1 cellular context compared by ENCODE assay signal in the genomic region with DNA sequence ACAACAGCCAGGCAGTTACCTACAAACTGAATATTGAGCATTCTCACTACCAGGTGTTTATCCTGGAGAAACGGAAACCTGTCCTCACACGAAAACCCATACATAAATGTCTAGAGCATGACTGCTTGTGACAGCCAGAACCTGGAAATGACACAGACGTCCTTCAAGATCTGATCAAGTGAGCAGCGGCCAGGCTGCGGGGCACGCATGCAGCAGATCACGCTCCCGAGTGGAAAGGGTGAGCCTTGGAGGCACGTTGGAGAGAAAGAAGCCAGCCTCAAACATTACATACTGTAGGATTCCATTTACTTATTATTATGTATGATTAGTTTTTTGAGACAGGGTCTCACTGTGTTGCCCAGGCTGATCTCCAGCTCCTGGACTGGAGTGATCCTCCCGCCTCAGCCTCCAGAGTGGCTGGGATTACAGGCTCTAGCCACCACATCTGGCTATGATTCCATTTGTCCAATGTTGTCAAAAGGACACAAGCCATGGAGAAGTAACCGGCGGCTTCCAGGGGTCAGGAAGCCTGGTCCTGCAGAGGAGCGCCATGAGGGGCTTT.
TF ChIP-seq lines count a peak whose summit lies in the region.

No MANE protein-coding gene starts in this region.

TF ChIP-seq in SK-N-SH treated with all-trans-retinoic acid at 6 μM for 48 hours, 23 proteins besides CTCF, POLR2A, EP300 and RAD21 (continued from another document):
- TF ChIP-seq, protein P1, sequence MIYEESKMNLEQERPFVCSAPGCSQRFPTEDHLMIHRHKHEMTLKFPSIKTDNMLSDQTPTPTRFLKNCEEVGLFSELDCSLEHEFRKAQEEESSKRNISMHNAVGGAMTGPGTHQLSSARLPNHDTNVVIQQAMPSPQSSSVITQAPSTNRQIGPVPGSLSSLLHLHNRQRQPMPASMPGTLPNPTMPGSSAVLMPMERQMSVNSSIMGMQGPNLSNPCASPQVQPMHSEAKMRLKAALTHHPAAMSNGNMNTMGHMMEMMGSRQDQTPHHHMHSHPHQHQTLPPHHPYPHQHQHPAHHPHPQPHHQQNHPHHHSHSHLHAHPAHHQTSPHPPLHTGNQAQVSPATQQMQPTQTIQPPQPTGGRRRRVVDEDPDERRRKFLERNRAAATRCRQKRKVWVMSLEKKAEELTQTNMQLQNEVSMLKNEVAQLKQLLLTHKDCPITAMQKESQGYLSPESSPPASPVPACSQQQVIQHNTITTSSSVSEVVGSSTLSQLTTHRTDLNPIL (CRISPR knock-in tag; IDR thresholded peaks at IDR 0.05; ENCODE audit: low read depth): no peak
